In genomic region chr3:132164469-132165092, GRCh38 we compare ENCODE assay signal across 17 cellular contexts.
DNase-seq lines count a peak whose midpoint lies in the region; FAIRE-seq and TF ChIP-seq lines count a peak whose summit lies in the region.
"Had no signal": no experiment of that assay in that cellular context is flagged by ENCODE, and none has a peak within 500 bp of the region (broad histone marks: within the 10 kb centered on the region; RNA-seq: fewer than 3 reads in every experiment).

No MANE protein-coding gene starts in this region.

- H3K27ac ChIP-seq in astrocyte (ENCODE audit: low read depth, low read length) = no peak overlapping the region
- H3K27ac ChIP-seq: C4-2B, tibial nerve had no signal

- no peak for FAIRE-seq in astrocyte (lab: Jason Lieb, UNC)
- FAIRE-seq: TTC549 had no signal

- no peaks in the 10 kb centered on the region for H3K36me3 Mint-ChIP-seq in astrocyte (ENCODE audit: low read depth, unreplicated experiment)

- no peak overlapping the region for H3K4me3 ChIP-seq in astrocyte (ENCODE audit: insufficient read depth, low read depth, low read length)
- H3K4me3 ChIP-seq in fibroblast of pulmonary artery (replicated peaks; ENCODE audit: low read depth, low read length) = no peak overlapping the region
- H3K4me3 ChIP-seq: tibial nerve had no signal

- peak; percentile 40 for DNase-seq in NCI-H2196 (lab: John Stamatoyannopoulos, UW; ENCODE audit: unreplicated experiment)
- no peak for DNase-seq in NCI-H2196 treated with DMSO at 0.1 percent for 48 hours (lab: John Stamatoyannopoulos, UW; ENCODE audit: unreplicated experiment)
- peak; percentile 17 for DNase-seq in astrocyte (ENCODE audit: low read depth)
- DNase-seq in fibroblast of pulmonary artery (ENCODE audit: low read depth) = peak; percentile 54
- DNase-seq in renal cortical epithelial cell (ENCODE audit: low read depth) = peak; percentile 62
- DNase-seq in central memory CD4-positive, alpha-beta T cell = no peak
- DNase-seq in NCI-H2081 treated with DMSO at 0.1 percent for 48 hours (lab: John Stamatoyannopoulos, UW) = no peak
- no peak for DNase-seq in activated effector memory CD4-positive, alpha-beta T cell treated with Interleukin-2 at 50 U/mL for 16 hours
- DNase-seq: activated naive CD4-positive, alpha-beta T cell; cortex of kidney; DMS153; NCI-H1694; retina; stimulated activated naive CD4-positive, alpha-beta T cell had no signal

- no peaks in the 10 kb centered on the region for H3K79me2 ChIP-seq in astrocyte (ENCODE audit: insufficient read depth, low read length)

- no peak overlapping the region for H3K4me3 Mint-ChIP-seq in astrocyte (ENCODE audit: unreplicated experiment)

- no peak overlapping the region for H2AFZ ChIP-seq in astrocyte (ENCODE audit: low read depth, low read length)

- TF ChIP-seq CTCF in astrocyte (IDR thresholded peaks at IDR 0.05; ENCODE audit: insufficient read depth, low read depth, low read length) = no peak
- TF ChIP-seq CTCF in fibroblast of pulmonary artery (IDR thresholded peaks at IDR 0.05; ENCODE audit: low read length, missing control alignments) = no peak

- no peak overlapping the region for H3K4me2 ChIP-seq in astrocyte (ENCODE audit: low read length)

- peaks cover 2% of the 10 kb centered on the region for H3K9me3 Mint-ChIP-seq in astrocyte (ENCODE audit: unreplicated experiment)

- no peaks in the 10 kb centered on the region for H3K36me3 ChIP-seq in astrocyte (ENCODE audit: insufficient read depth, low read length)
- H3K36me3 ChIP-seq: tibial nerve had no signal

- H3K4me1 Mint-ChIP-seq in astrocyte (ENCODE audit: low read depth, unreplicated experiment) = no peaks in the 10 kb centered on the region

- H3K27ac Mint-ChIP-seq in astrocyte (ENCODE audit: unreplicated experiment) = no peak overlapping the region

- H3K4me1 ChIP-seq in astrocyte (ENCODE audit: insufficient read depth, low read length) = no peaks in the 10 kb centered on the region
- H3K4me1 ChIP-seq: tibial nerve had no signal

- H3K9me3 ChIP-seq in astrocyte (ENCODE audit: insufficient read depth, low read depth, low read length) = no peaks in the 10 kb centered on the region
- H3K9me3 ChIP-seq: tibial nerve had no signal

- H4K20me1 ChIP-seq in astrocyte (ENCODE audit: insufficient read depth, low read length) = no peaks in the 10 kb centered on the region

- H3K27me3 ChIP-seq in astrocyte (ENCODE audit: insufficient read depth, low read length) = no peaks in the 10 kb centered on the region
- H3K27me3 ChIP-seq: tibial nerve had no signal

- H3K9ac ChIP-seq in astrocyte (ENCODE audit: low read length) = no peak overlapping the region

- no peaks in the 10 kb centered on the region for H3K27me3 Mint-ChIP-seq in astrocyte (ENCODE audit: low read depth, unreplicated experiment)

Comparison
In these comparisons a context has a peak if more than half of its experiments do, and no peak if none do; other contexts are left out.
1. DNase-seq: peak in NCI-H2196 (single experiment), astrocyte (single experiment), fibroblast of pulmonary artery (single experiment) and renal cortical epithelial cell (single experiment); none in NCI-H2196 treated with DMSO at 0.1 percent for 48 hours (single experiment), central memory CD4-positive, alpha-beta T cell (single experiment), NCI-H2081 treated with DMSO at 0.1 percent for 48 hours (single experiment) and activated effector memory CD4-positive, alpha-beta T cell treated with Interleukin-2 at 50 U/mL for 16 hours (single experiment).